Comparison of ENCODE assay signal across 9 cellular contexts in genomic region chr2:98134138-98134537, GRCh38. TPM values are rescaled to one million over a fixed set of nuclear protein-coding genes. Genes with fewer than 3 reads are reported as not detected.
A peak's percentile ranks its signal among the peaks of the same experiment; 100 is the strongest.
DNase-seq lines count a peak whose midpoint lies in the region; FAIRE-seq and TF ChIP-seq lines count a peak whose summit lies in the region.
"Had no signal": no experiment of that assay in that cellular context is flagged by ENCODE, and none has a peak within 500 bp of the region (broad histone marks: within the 10 kb centered on the region; RNA-seq: fewer than 3 reads in every experiment).

No MANE protein-coding gene starts in this region.

- H3K9me3 Mint-ChIP-seq in osteocyte (ENCODE audit: unreplicated experiment) = no peaks in the 10 kb centered on the region

- no peaks in the 10 kb centered on the region for H3K4me1 Mint-ChIP-seq in osteocyte (ENCODE audit: unreplicated experiment)

- TF ChIP-seq POLR2A in H54 (IDR thresholded peaks at IDR 0.05; ENCODE audit: low read depth, low read length) = no peak

- in situ Hi-C loops in KBM-7 (cut with MboI; ENCODE audit: low pct_unique_long_range_greater_than_20kb, low sequenced_read_pairs) = no loop called here

- no peaks in the 10 kb centered on the region for H3K36me3 Mint-ChIP-seq in osteocyte (ENCODE audit: unreplicated experiment)

- no peak for FAIRE-seq in H54 (lab: Jason Lieb, UNC)
- FAIRE-seq: pancreas had no signal

- H3K4me3 Mint-ChIP-seq in osteocyte (ENCODE audit: unreplicated experiment) = no peak overlapping the region

- no peak for TF ChIP-seq CTCF in osteocyte (IDR thresholded peaks at IDR 0.05)

- peaks cover 7% of the 10 kb centered on the region for H3K27me3 Mint-ChIP-seq in osteocyte (ENCODE audit: unreplicated experiment)

- H3K27ac Mint-ChIP-seq in osteocyte (ENCODE audit: unreplicated experiment) = no peak overlapping the region

- DNase-seq in GM19238 (ENCODE audit: insufficient read length, low spot score) (peak; percentile 33), KBM-7 (peak; percentile 82), amniotic epithelial cell (ENCODE audit: low read depth) (peak; percentile 14), osteocyte (ENCODE audit: extremely low spot score, unreplicated experiment) (peak; percentile 48), H54 (ENCODE audit: insufficient read length, low spot score) (no peak), putamen (ENCODE audit: low spot score) (no peak), HCEC 1CT (no peak)
- DNase-seq in stimulated activated naive CD4-positive, alpha-beta T cell treated with Interleukin-2 at 50 U/mL for 16 hours (lab: John Stamatoyannopoulos, UW) = no peak
- DNase-seq: pancreas had no signal

RNA-seq across cellular contexts. Expression of gene VWA3B, which starts 47.2 kb away (rescaled TPM):
- total RNA-seq in osteocyte = not detected in 2 replicates

Comparison
In these comparisons a context has a peak if more than half of its experiments do, and no peak if none do; other contexts are left out.
1. DNase-seq: peak in GM19238 (single experiment), KBM-7 (single experiment), amniotic epithelial cell (single experiment) and osteocyte (single experiment); none in H54 (single experiment), putamen (single experiment), stimulated activated naive CD4-positive, alpha-beta T cell treated with Interleukin-2 at 50 U/mL for 16 hours (single experiment) and HCEC 1CT (single experiment).